In the genomic region with DNA sequence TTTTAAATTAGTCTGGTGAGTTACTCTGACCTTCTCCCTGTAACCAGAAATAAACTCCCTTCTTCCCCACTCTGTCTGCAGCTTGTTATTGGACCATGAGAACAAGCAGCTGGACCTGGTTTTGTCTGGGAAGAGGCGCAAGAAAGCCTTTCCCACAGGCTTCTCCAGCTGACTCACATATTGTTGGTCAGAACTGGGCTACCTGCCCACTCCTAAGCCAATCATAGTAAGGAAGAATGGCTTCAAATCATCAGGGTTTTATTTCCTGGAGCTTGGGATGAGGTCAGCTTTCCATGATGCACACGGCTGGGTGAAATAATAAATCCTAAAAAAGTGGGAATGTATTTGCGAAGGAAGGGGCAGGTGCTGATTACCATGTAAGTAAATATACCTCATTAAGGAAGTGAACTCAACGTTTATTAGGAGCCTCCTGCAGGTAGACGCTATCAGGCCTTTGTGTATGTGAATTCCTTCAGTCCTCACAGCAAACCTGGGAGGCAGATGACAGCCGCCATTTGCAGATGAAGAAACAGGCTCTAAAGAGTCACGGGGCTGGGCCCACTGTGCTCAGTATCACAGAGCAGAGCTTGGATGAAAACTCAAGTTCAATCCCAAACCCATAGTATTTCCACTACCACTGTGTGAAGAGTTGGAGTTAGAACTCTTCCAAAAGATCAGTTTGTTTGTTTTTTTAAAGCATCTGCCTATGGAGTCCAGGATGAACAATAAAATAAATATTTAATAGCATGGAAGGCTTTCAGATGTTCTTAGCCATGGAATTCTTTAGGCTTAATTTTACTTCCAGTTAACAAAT, we compare ENCODE assay signal across 1 cellular context.
TF ChIP-seq lines count a peak whose summit lies in the region.

No MANE protein-coding gene starts in this region.

TF ChIP-seq in endothelial cell of umbilical vein, 7 proteins besides CTCF, POLR2A, EP300 and RAD21:
- TF ChIP-seq FOS (IDR thresholded peaks at IDR 0.05; ENCODE audit: borderline replicate concordance, insufficient read depth, low read length) = peak; percentile 84
- no peak for TF ChIP-seq MYC (IDR thresholded peaks at IDR 0.05; ENCODE audit: low read depth, low read length)
- TF ChIP-seq JUN (IDR thresholded peaks at IDR 0.05; ENCODE audit: borderline replicate concordance, insufficient read depth, insufficient read length, low read depth) = peak; percentile 90
- no peak for TF ChIP-seq GATA2 (IDR thresholded peaks at IDR 0.05; ENCODE audit: insufficient read depth, insufficient read length, low read depth, low read length)
- TF ChIP-seq, protein P1, sequence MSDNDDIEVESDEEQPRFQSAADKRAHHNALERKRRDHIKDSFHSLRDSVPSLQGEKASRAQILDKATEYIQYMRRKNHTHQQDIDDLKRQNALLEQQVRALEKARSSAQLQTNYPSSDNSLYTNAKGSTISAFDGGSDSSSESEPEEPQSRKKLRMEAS (IDR thresholded peaks at IDR 0.05; ENCODE audit: insufficient read depth, insufficient read length) = no peak
- TF ChIP-seq POLR2AphosphoS5 (IDR thresholded peaks at IDR 0.05; ENCODE audit: insufficient read depth, low read depth, low read length) = peak; percentile 19
- no peak for TF ChIP-seq EZH2 (IDR thresholded peaks at IDR 0.05; ENCODE audit: borderline replicate concordance, low read depth, low read length, severe bottlenecking)
